In genomic region chr1:147609358-147609757, GRCh38 we compare ENCODE assay signal across 20 cellular contexts.
"Had no signal": no experiment of that assay in that cellular context is flagged by ENCODE, and none has a peak within 500 bp of the region (broad histone marks: within the 10 kb centered on the region; RNA-seq: fewer than 3 reads in every experiment).

No MANE protein-coding gene starts in this region.

- H3K27me3 ChIP-seq: MG63, SJSA1 had no signal

- H3K4me3 ChIP-seq: MG63, SJSA1, SK-N-MC had no signal

- H3K4me1 ChIP-seq: SJSA1 had no signal

- H3K9me3 ChIP-seq: MG63, SJSA1 had no signal

- FAIRE-seq: RCC 7860 had no signal

- H3K27ac ChIP-seq: SJSA1, SK-N-MC had no signal

- DNase-seq: Karpas-422, KG1, MG63, NCI-H1048, NCI-H1105, NCI-H1436 treated with DMSO at 0.1 percent for 48 hours, NCI-H1694, NCI-H187 treated with DMSO at 0.1 percent for 48 hours, NCI-H2171 treated with DMSO at 0.1 percent for 48 hours, NCI-H345, NCI-H446 treated with DMSO at 0.1 percent for 48 hours, NCI-H524, NCI-H526 treated with DMSO at 0.1 percent for 48 hours, NCI-H748 treated with DMSO at 0.1 percent for 48 hours, Right ventricle myocardium superior, RPMI8226, SIG-M5 had no signal
